In genomic region chr4:19945979-19946380, GRCh38 we compare ENCODE assay signal across 12 cellular contexts.
DNase-seq lines count a peak whose midpoint lies in the region; ATAC-seq and TF ChIP-seq lines count a peak whose summit lies in the region.
"Had no signal": no experiment of that assay in that cellular context is flagged by ENCODE, and none has a peak within 500 bp of the region (broad histone marks: within the 10 kb centered on the region; RNA-seq: fewer than 3 reads in every experiment).

No MANE protein-coding gene starts in this region.

- POLR2A ChIA-PET in RWPE1 (lab: Yijun Ruan, JAX; ENCODE audit: low non-redundant PET) = no interaction called here
- POLR2A ChIA-PET in CD8-positive, alpha-beta memory T cell (lab: Charles Lee) = no interaction called here

- peaks cover 17% of the 10 kb centered on the region for H3K4me1 Mint-ChIP-seq in GM23338
- no peaks in the 10 kb centered on the region for H3K4me1 Mint-ChIP-seq in CD8-positive, alpha-beta memory T cell
- H3K4me1 Mint-ChIP-seq: activated T-helper 17 cell treated with anti-CD3 and anti-CD28 coated beads, Interleukin-2, amount 50 U/mL, for 72 hours had no signal

- H3F3A ChIP-seq in GM23338 (replicated peaks; ENCODE audit: low read depth) = no peaks in the 10 kb centered on the region

- peaks cover 7% of the 10 kb centered on the region; the same call in 1 of the 2 replicates for H3K4me1 ChIP-seq in GM23338 (ENCODE audit: insufficient read depth)
- H3K4me1 ChIP-seq in CD8-positive, alpha-beta memory T cell (ENCODE audit: insufficient read depth, low read length) = no peaks in the 10 kb centered on the region
- no peaks in the 10 kb centered on the region for H3K4me1 ChIP-seq in colonic mucosa
- H3K4me1 ChIP-seq: stomach had no signal

- H4K20me1 ChIP-seq in GM23338 (replicated peaks; ENCODE audit: insufficient read depth) = no peaks in the 10 kb centered on the region

- H3K4me3 ChIP-seq in GM23338 (no peak overlapping the region), epithelial cell of proximal tubule (ENCODE audit: low read depth, low read length) (no peak overlapping the region), colonic mucosa (no peak overlapping the region)
- no peak overlapping the region for H3K4me3 ChIP-seq in CD8-positive, alpha-beta memory T cell (ENCODE audit: low read length)
- H3K4me3 ChIP-seq: stomach had no signal

- no peaks in the 10 kb centered on the region for H3K27me3 Mint-ChIP-seq in GM23338 (ENCODE audit: insufficient read depth, low read depth, poor library complexity)
- H3K27me3 Mint-ChIP-seq in CD8-positive, alpha-beta memory T cell = no peaks in the 10 kb centered on the region
- H3K27me3 Mint-ChIP-seq: activated T-helper 17 cell treated with anti-CD3 and anti-CD28 coated beads, Interleukin-2, amount 50 U/mL, for 72 hours had no signal

- peak overlapping the region; percentile 81 for H2AFZ ChIP-seq in GM23338

- H3K27ac Mint-ChIP-seq in GM23338 = peak overlapping the region; percentile 56; the same call in 1 of the 2 replicates
- H3K27ac Mint-ChIP-seq in CD8-positive, alpha-beta memory T cell = no peak overlapping the region
- H3K27ac Mint-ChIP-seq: activated T-helper 17 cell treated with anti-CD3 and anti-CD28 coated beads, Interleukin-2, amount 50 U/mL, for 72 hours had no signal

- H3K36me3 ChIP-seq in GM23338 (ENCODE audit: insufficient read depth) (no peaks in the 10 kb centered on the region), colonic mucosa (no peaks in the 10 kb centered on the region)
- H3K36me3 ChIP-seq in CD8-positive, alpha-beta memory T cell (ENCODE audit: insufficient read depth, low read length) = no peaks in the 10 kb centered on the region
- H3K36me3 ChIP-seq: stomach had no signal

- TF ChIP-seq CTCF in GM23338 (conservative IDR thresholded peaks at IDR 0.05; ENCODE audit: low read depth in 2 of 2) (no peak), RWPE1 (conservative IDR thresholded peaks at IDR 0.05; ENCODE audit: low read depth) (no peak), epithelial cell of proximal tubule (conservative IDR thresholded peaks at IDR 0.05; ENCODE audit: low read depth, low read length) (no peak), colonic mucosa (IDR thresholded peaks at IDR 0.05) (no peak)

- 0 out of 2 replicates have a peak, but pooled peaks cover 5% of the 10 kb centered on the region for H3K9me2 ChIP-seq in GM23338 (ENCODE audit: insufficient read depth)

- H3K27ac ChIP-seq in GM23338 (ENCODE audit: low read depth) = no peak overlapping the region
- H3K27ac ChIP-seq in RWPE1 = no peak overlapping the region
- no peak overlapping the region for H3K27ac ChIP-seq in CD8-positive, alpha-beta memory T cell (ENCODE audit: low read depth, low read length)
- no peak overlapping the region for H3K27ac ChIP-seq in colonic mucosa
- H3K27ac ChIP-seq: stomach had no signal

- H3K4me3 Mint-ChIP-seq in GM23338 = no peak overlapping the region
- no peak overlapping the region for H3K4me3 Mint-ChIP-seq in CD8-positive, alpha-beta memory T cell
- H3K4me3 Mint-ChIP-seq: activated T-helper 17 cell treated with anti-CD3 and anti-CD28 coated beads, Interleukin-2, amount 50 U/mL, for 72 hours had no signal

- ATAC-seq in GM23338 (no peak), GM21737 (IDR thresholded peaks at IDR 0.05; ENCODE audit: unreplicated experiment) (no peak), HG03460 (IDR thresholded peaks at IDR 0.05; ENCODE audit: unreplicated experiment) (no peak)
- ATAC-seq: activated T-helper 17 cell treated with anti-CD3 and anti-CD28 coated beads, Interleukin-2, amount 50 U/mL, for 72 hours had no signal

- CTCF ChIA-PET in RWPE1 (lab: Yijun Ruan, JAX) = interaction anchor here (0.6 kb wide), 1 partner anchor 300 kb away, joined by 3 read pairs; no protein-coding TSS in a partner anchor
- CTCF ChIA-PET in CD8-positive, alpha-beta memory T cell (lab: Charles Lee) = no interaction called here

- H3K9ac ChIP-seq in colonic mucosa (ENCODE audit: low read depth in 2 of 2, low read length in 2 of 2) = no peak overlapping the region

- intact Hi-C loops in colonic mucosa (cut with DNase I) = no loop called here

- DNase-seq in GM23338 (ENCODE audit: low spot score) = no peak
- peak; percentile 48 for DNase-seq in RWPE1 (ENCODE audit: low spot score)
- DNase-seq in epithelial cell of proximal tubule (ENCODE audit: low read depth) = peak; percentile 55
- peak; percentile 98 for DNase-seq in renal cortical epithelial cell (ENCODE audit: low read depth)
- no peak for DNase-seq in CD8-positive, alpha-beta memory T cell
- no peak for DNase-seq in colonic mucosa
- DNase-seq: cortex of kidney; stimulated activated CD4-positive, alpha-beta T cell treated with anti-CD3 and anti-CD28 coated beads, Interleukin-2, amount 100 ng/mL, for 48 hours; stomach had no signal

- no peaks in the 10 kb centered on the region for H3K79me2 ChIP-seq in GM23338 (replicated peaks; ENCODE audit: insufficient read depth)

- no peaks in the 10 kb centered on the region for H3K27me3 ChIP-seq in GM23338 (ENCODE audit: insufficient read depth)
- H3K27me3 ChIP-seq in CD8-positive, alpha-beta memory T cell (ENCODE audit: insufficient read depth, low read length, poor library complexity, severe bottlenecking) = no peaks in the 10 kb centered on the region
- no peaks in the 10 kb centered on the region for H3K27me3 ChIP-seq in colonic mucosa
- H3K27me3 ChIP-seq: stomach had no signal

- H3K9me3 Mint-ChIP-seq in GM23338 = no peaks in the 10 kb centered on the region
- peaks cover 5 to 22% (median 7%) of the 10 kb centered on the region in 5 donors for H3K9me3 Mint-ChIP-seq in CD8-positive, alpha-beta memory T cell

- no peaks in the 10 kb centered on the region for H3K36me3 Mint-ChIP-seq in GM23338 (ENCODE audit: low read depth)
- H3K36me3 Mint-ChIP-seq in CD8-positive, alpha-beta memory T cell = no peaks in the 10 kb centered on the region

- H3K9me3 ChIP-seq in CD8-positive, alpha-beta memory T cell (ENCODE audit: low read length) = no peaks in the 10 kb centered on the region
- no peaks in the 10 kb centered on the region for H3K9me3 ChIP-seq in colonic mucosa
- H3K9me3 ChIP-seq: stomach had no signal

- no peak overlapping the region for H3K4me2 ChIP-seq in GM23338

TF ChIP-seq in GM23338, 12 proteins besides CTCF, POLR2A, EP300 and RAD21 (continues in another document):
- TF ChIP-seq ZNF331 (CRISPR knock-in tag; IDR thresholded peaks at IDR 0.05; ENCODE audit: low read depth) (no peak), ETS1 (IDR thresholded peaks at IDR 0.05) (no peak), EZH2phosphoT487 (IDR thresholded peaks at IDR 0.05; ENCODE audit: unreplicated experiment) (no peak), EZH2 (IDR thresholded peaks at IDR 0.05; ENCODE audit: low read depth, unreplicated experiment) (no peak), REST (IDR thresholded peaks at IDR 0.05; ENCODE audit: unreplicated experiment) (no peak), JUNB (IDR thresholded peaks at IDR 0.05; ENCODE audit: unreplicated experiment) (no peak), POLR2AphosphoS5 (IDR thresholded peaks at IDR 0.05; ENCODE audit: low read depth) (no peak), NANOG (IDR thresholded peaks at IDR 0.05; ENCODE audit: borderline replicate concordance) (no peak), ZNF114 (CRISPR knock-in tag; IDR thresholded peaks at IDR 0.05) (no peak), CREB1 (CRISPR knock-in tag; IDR thresholded peaks at IDR 0.05; ENCODE audit: low read depth) (no peak)

Comparison
In these comparisons a context has a peak if more than half of its experiments do, and no peak if none do; other contexts are left out.
1. DNase-seq: peak in RWPE1 (single experiment), epithelial cell of proximal tubule (single experiment) and renal cortical epithelial cell (single experiment); none in GM23338 (single experiment), CD8-positive, alpha-beta memory T cell (0 of 5) and colonic mucosa (single experiment).